Comparison of ENCODE assay signal across 15 cellular contexts in genomic region chrX:47648376-47648775, GRCh38. TPM values are rescaled to one million over a fixed set of nuclear protein-coding genes. Genes with fewer than 3 reads are reported as not detected.
DNase-seq lines count a peak whose midpoint lies in the region; ATAC-seq, FAIRE-seq and TF ChIP-seq lines count a peak whose summit lies in the region.
"Had no signal": no experiment of that assay in that cellular context is flagged by ENCODE, and none has a peak within 500 bp of the region (broad histone marks: within the 10 kb centered on the region; RNA-seq: fewer than 3 reads in every experiment).

No MANE protein-coding gene starts in this region.

- FAIRE-seq in GM12878 (lab: Jason Lieb, UNC): no peak
- no peak for FAIRE-seq in GM12891 (lab: Jason Lieb, UNC)
- FAIRE-seq: endometrium, H54 had no signal

- H3K36me3 ChIP-seq in SK-N-SH (replicated peaks in 1 of 2; ENCODE audit: control insufficient read depth in 1 of 2, insufficient read depth in 2 of 2, low read length in 1 of 2): peaks cover under 1 to 4% of the 10 kb centered on the region in 2 experiments
- H3K36me3 ChIP-seq in Karpas-422 (ENCODE audit: insufficient read depth, low read length): peaks cover 4% of the 10 kb centered on the region; the same call in 1 of the 2 replicates
- no peaks in the 10 kb centered on the region; a peak in 1 of 4 replicates for H3K36me3 ChIP-seq in GM12878 (ENCODE audit: control insufficient read depth in 2 of 2, insufficient read depth in 2 of 2, low read length in 1 of 2)

- POLR2A ChIA-PET in SK-N-SH (lab: Yijun Ruan, JAX): no interaction called here
- POLR2A ChIA-PET in GM12878 (lab: Charles Lee): interaction anchor here (0.7 to 3.0 kb wide), 6 partner anchors 9 to 1087 kb away, joined by 3 to 9 read pairs (median 4); no protein-coding TSS in a partner anchor

- TF ChIP-seq EP300 in SK-N-SH (IDR thresholded peaks at IDR 0.05; ENCODE audit: borderline replicate concordance in 1 of 2, low read depth in 1 of 2, low read length in 1 of 2) (no peak), GM12878 (IDR thresholded peaks at IDR 0.05; ENCODE audit: borderline replicate concordance in 1 of 2, control insufficient read depth in 1 of 2, low read depth in 2 of 2, low read length in 2 of 2) (no peak)

- H3K4me3 ChIP-seq in SK-N-SH (ENCODE audit: low read depth in 2 of 2, low read length in 1 of 2) (no peak overlapping the region), Karpas-422 (ENCODE audit: low read length) (peak overlapping the region; percentile 69; the same call in 1 of the 2 replicates), GM12878 (peak overlapping the region; percentile 64)
- H3K4me3 ChIP-seq: mucosa of descending colon had no signal

- H3K27ac ChIP-seq in SK-N-SH (ENCODE audit: low read depth in 2 of 2, low read length in 1 of 2) (no peak overlapping the region), Karpas-422 (ENCODE audit: low read length) (no peak overlapping the region), GM12878 (ENCODE audit: control insufficient read depth, insufficient read depth) (peak overlapping the region; percentile 73; the same call in 1 of the 2 replicates)
- H3K27ac ChIP-seq: RWPE1 had no signal

- peaks cover 4 to 8% of the 10 kb centered on the region in 2 experiments; a peak in 1 of 4 replicates for H3K4me1 ChIP-seq in SK-N-SH (ENCODE audit: control insufficient read depth in 1 of 2, insufficient read depth in 2 of 2, low read depth in 1 of 2, low read length in 1 of 2)
- H3K4me1 ChIP-seq in Karpas-422 (ENCODE audit: low read length): peaks cover 25% of the 10 kb centered on the region
- peaks cover 2% of the 10 kb centered on the region; the same call in 1 of the 2 replicates for H3K4me1 ChIP-seq in GM12878 (ENCODE audit: control insufficient read depth, insufficient read depth, low read length)

- H3K9me3 ChIP-seq in SK-N-SH: no peaks in the 10 kb centered on the region
- no peaks in the 10 kb centered on the region for H3K9me3 ChIP-seq in Karpas-422 (ENCODE audit: low read length)
- no peaks in the 10 kb centered on the region; the same call in 2 of the 3 replicates for H3K9me3 ChIP-seq in GM12878 (replicated peaks; ENCODE audit: control insufficient read depth, insufficient read depth, low read length)
- H3K9me3 ChIP-seq: mucosa of descending colon, spleen had no signal

- H3K4me2 ChIP-seq in SK-N-SH: peak overlapping the region; percentile 63; the same call in 1 of the 2 replicates
- peak overlapping the region; percentile 78 for H3K4me2 ChIP-seq in Karpas-422 (ENCODE audit: low read depth, low read length, poor library complexity, severe bottlenecking)
- peak overlapping the region; percentile 68; the same call in 1 of the 2 replicates for H3K4me2 ChIP-seq in GM12878 (ENCODE audit: control insufficient read depth, insufficient read depth)

- no peak for TF ChIP-seq CTCF in SK-N-SH (IDR thresholded peaks at IDR 0.05)
- no peak for TF ChIP-seq CTCF in GM12878 (IDR thresholded peaks at IDR 0.05 in 2 of 3, conservative IDR thresholded peaks at IDR 0.05 in 1 of 3; ENCODE audit: control insufficient read depth in 2 of 3, extremely low read depth in 1 of 3, insufficient read depth in 1 of 3, low read depth in 3 of 3, low read length in 3 of 3)
- no peak for TF ChIP-seq CTCF in neural crest cell (conservative IDR thresholded peaks at IDR 0.05)

- peaks cover 46% of the 10 kb centered on the region for H3K4me1 Mint-ChIP-seq in neural crest cell

- SMC1A ChIA-PET in GM12878 (lab: Charles Lee; ENCODE audit: uncharacterized antibody, unreplicated experiment): interaction anchor here (0.6 to 1.9 kb wide), 5 partner anchors 11 to 164 kb away, joined by 3 to 5 read pairs (median 4); no protein-coding TSS in a partner anchor

- WGBS in SK-N-SH (ENCODE audit: low lambda C conversion rate): 72% methylated on average over 2 of the region's 2 CpGs
- 54% methylated on average over 2 of the region's 2 CpGs for WGBS in GM12878 (ENCODE audit: insufficient coverage, insufficient replicate concordance, low lambda C conversion rate, missing lambda C conversion rate)

- no peaks in the 10 kb centered on the region for H3K27me3 Mint-ChIP-seq in neural crest cell (ENCODE audit: low read depth)

- peak overlapping the region; percentile 91 for H3K4me3 Mint-ChIP-seq in neural crest cell

- intact Hi-C loops in GM12878 (cut with micrococcal nuclease; ENCODE audit: unreplicated experiment): no loop called here

- no peak overlapping the region for H3K27ac Mint-ChIP-seq in neural crest cell (ENCODE audit: unreplicated experiment)

- ATAC-seq in SK-N-SH treated with all-trans-retinoic acid at 6 μM for 48 hours: no peak
- ATAC-seq in GM12878: no peak
- ATAC-seq: mucosa of descending colon had no signal

- H2AFZ ChIP-seq in SK-N-SH (ENCODE audit: low read depth) (no peak overlapping the region), Karpas-422 (ENCODE audit: low read length) (no peak overlapping the region), GM12878 (ENCODE audit: control insufficient read depth, low read depth, low read length) (no peak overlapping the region)

- TF ChIP-seq RAD21 in SK-N-SH (IDR thresholded peaks at IDR 0.05; ENCODE audit: low read length): no peak
- no peak for TF ChIP-seq RAD21 in GM12878 (IDR thresholded peaks at IDR 0.05; ENCODE audit: insufficient read depth, low read depth, low read length)

- H3F3A ChIP-seq in SK-N-SH (replicated peaks; ENCODE audit: insufficient read depth): no peaks in the 10 kb centered on the region

- RAD21 ChIA-PET in GM12878 (lab: Charles Lee; ENCODE audit: unreplicated experiment): interaction anchor here (1.1 to 2.3 kb wide), 4 partner anchors 15 to 143 kb away, joined by 4 to 10 read pairs (median 4); no protein-coding TSS in a partner anchor

- H3K9me2 ChIP-seq in SK-N-SH (no peaks in the 10 kb centered on the region), Karpas-422 (replicated peaks; ENCODE audit: insufficient read depth, low read length) (no peaks in the 10 kb centered on the region)

- in situ Hi-C loops in GM12878 (cut with MboI): loop anchor here (10.0 kb wide), 2 partner anchors 84 to 434 kb away; partner anchors contain the start of genes ARAF and CDK16

- CTCF ChIA-PET in SK-N-SH (lab: Yijun Ruan, JAX): no interaction called here
- CTCF ChIA-PET in GM12878 (lab: Yijun Ruan, JAX): interaction anchor here (0.8 to 2.9 kb wide), 8 partner anchors 8 to 184 kb away, joined by 3 to 12 read pairs (median 3); partner anchors contain the start of gene CFP

- H3K9ac ChIP-seq in SK-N-SH (0 out of 2 replicates have a peak overlapping the region, but pooled peaks have one; percentile 21), Karpas-422 (ENCODE audit: low read length) (peak overlapping the region; percentile 74; the same call in 1 of the 2 replicates), GM12878 (ENCODE audit: control insufficient read depth, insufficient read depth, low read length) (no peak overlapping the region; the same call in 1 of the 2 replicates)

- H3K27me3 ChIP-seq in SK-N-SH (ENCODE audit: insufficient read depth) (peaks cover 9% of the 10 kb centered on the region; the same call in 1 of the 2 replicates), Karpas-422 (ENCODE audit: low read length) (no peaks in the 10 kb centered on the region), GM12878 (replicated peaks in 1 of 2; ENCODE audit: control insufficient read depth in 2 of 2, insufficient read depth in 2 of 2, low read length in 1 of 2) (no peaks in the 10 kb centered on the region)
- H3K27me3 ChIP-seq: spleen had no signal

- TF ChIP-seq POLR2A in GM12878 (IDR thresholded peaks at IDR 0.05; ENCODE audit: low read depth, low read length) (no peak), GM12891 (IDR thresholded peaks at IDR 0.05; ENCODE audit: low read depth, low read length) (no peak)

- H3K9me3 Mint-ChIP-seq in neural crest cell: peaks cover 2% of the 10 kb centered on the region

- DNase-seq in SK-N-SH (no peak), Karpas-422 (no peak), GM12878 (ENCODE audit: low read depth, low spot score) (no peak), neural crest cell (ENCODE audit: low read depth, low spot score) (no peak), GM12891 (ENCODE audit: insufficient read length, low spot score) (no peak), putamen (ENCODE audit: low spot score) (no peak), NAMALWA (ENCODE audit: low spot score) (no peak)
- DNase-seq: aorta, mucosa of descending colon, NCI-H2171 treated with DMSO at 0.1 percent for 48 hours, spleen had no signal

- TSS peak; percentile 39 for BruUV-seq in GM12878 (replicated peaks; lab: Mats Ljungman, UMichigan)

- H3K79me2 ChIP-seq in SK-N-SH (ENCODE audit: insufficient read depth): peaks cover 14% of the 10 kb centered on the region; the same call in 1 of the 2 replicates
- H3K79me2 ChIP-seq in Karpas-422 (ENCODE audit: low read length): peaks cover 42% of the 10 kb centered on the region
- H3K79me2 ChIP-seq in GM12878 (ENCODE audit: control insufficient read depth, insufficient read depth, low read length): peaks cover 30% of the 10 kb centered on the region

- H3K36me3 Mint-ChIP-seq in neural crest cell (ENCODE audit: low read depth): peaks cover 14% of the 10 kb centered on the region

- H4K20me1 ChIP-seq in SK-N-SH (ENCODE audit: insufficient read depth): no peaks in the 10 kb centered on the region
- 0 out of 2 replicates have a peak, but pooled peaks cover 4% of the 10 kb centered on the region for H4K20me1 ChIP-seq in Karpas-422 (ENCODE audit: insufficient read depth, low read depth, low read length)
- no peaks in the 10 kb centered on the region for H4K20me1 ChIP-seq in GM12878 (ENCODE audit: control insufficient read depth, insufficient read depth)

RNA-seq across cellular contexts. Expression of gene ELK1, which starts 2.0 kb away (rescaled TPM):
- polyA plus RNA-seq in SK-N-SH (2012; rRNA removed): 14.6 and 17.0 TPM in 2 replicates
- 9.2 and 13.9 TPM in 2 replicates for polyA plus RNA-seq in SK-N-SH (2012; cell fraction: cytosol; rRNA removed)
- 9.0 and 9.3 TPM in 2 replicates for polyA plus RNA-seq in SK-N-SH (2012; cell fraction: nucleus; rRNA removed)
- 24.2 and 27.8 TPM in 2 replicates for total RNA-seq in Karpas-422 (2014; rRNA removed; shearing (Covaris generic); ENCODE audit: low replicate concordance)
- total RNA-seq in GM12878 (2013; cell fraction: nucleolus; rRNA removed): 24.1 and 25.5 TPM in 2 replicates
- total RNA-seq in GM12878 (2014; rRNA removed): 34.2 and 35.8 TPM in 2 replicates
- total RNA-seq in GM12878 (2014; rRNA removed; fragmentation: Illumina TruSeq; extraction: Trizol): 18.1 and 19.9 TPM in 2 replicates
- total RNA-seq in GM12878 (2021): 53.2 and 55.5 TPM in 2 replicates
- polyA plus RNA-seq in GM12878 (2011; ENCODE audit: low read depth): 16.5 TPM
- polyA plus RNA-seq in GM12878 (2011; rRNA removed): 20.2 and 30.0 TPM in 2 replicates
- 39.3 and 42.8 TPM in 2 replicates for polyA plus RNA-seq in GM12878 (2011; cell fraction: cytosol; rRNA removed)
- polyA plus RNA-seq in GM12878 (2011; cell fraction: nucleus; rRNA removed): 40.3 and 45.6 TPM in 2 replicates
- polyA plus RNA-seq in GM12878 (2012): 44.5 and 50.1 TPM in 2 replicates
- polyA plus RNA-seq in GM12878 (2014; fragmentation: Illumina TruSeq; extraction: Trizol): 24.6 and 36.1 TPM in 2 replicates
- 1 to 10 TPM; 4.1 to 6.3 TPM for polyA plus RNA-seq in GM12878 (2014; fragmentation: Nextera tagmentation; extraction: Ambion mirVana)
- polyA plus RNA-seq in GM12878 (2014; rRNA removed): 29.8 and 31.1 TPM in 2 replicates
- polyA plus RNA-seq in GM12878 (2016; fragmentation: Nextera tagmentation; extraction: Ambion mirVana): 10 to 100 TPM; 49.7 to 52.3 TPM
- polyA minus RNA-seq in GM12878 (2011; rRNA and poly(A)+ RNA removed): 21.6 and 29.1 TPM in 2 replicates
- 17.2 and 20.5 TPM in 2 replicates for polyA minus RNA-seq in GM12878 (2011; cell fraction: cytosol; rRNA and poly(A)+ RNA removed)
- 10.4 and 16.8 TPM in 2 replicates for polyA minus RNA-seq in GM12878 (2011; cell fraction: nucleus; rRNA and poly(A)+ RNA removed)
- 24.6 and 27.4 TPM in 2 replicates for total RNA-seq in neural crest cell
- 51.7 TPM for polyA plus RNA-seq in GM12891 (2012; ENCODE audit: low read depth, missing spikeins)

RNA-seq across cellular contexts. Expression of gene UXT, which starts 10.6 kb away (rescaled TPM):
- polyA plus RNA-seq in SK-N-SH (2012; rRNA removed) (169 and 205 TPM in 2 replicates), GM12878 (2011; rRNA removed) (173 and 243 TPM in 2 replicates), GM12878 (2014; fragmentation: Illumina TruSeq; extraction: Trizol) (208 and 233 TPM in 2 replicates), GM12878 (2014; fragmentation: Nextera tagmentation; extraction: Ambion mirVana) (100 to 1,000 TPM; 105 to 204 TPM), GM12878 (2014; rRNA removed) (211 and 224 TPM in 2 replicates), GM12878 (2016; fragmentation: Nextera tagmentation; extraction: Ambion mirVana) (100 to 1,000 TPM; 229 to 245 TPM)
- polyA plus RNA-seq in SK-N-SH (2012; cell fraction: cytosol; rRNA removed): 201 and 204 TPM in 2 replicates
- polyA plus RNA-seq in SK-N-SH (2012; cell fraction: nucleus; rRNA removed): 85.0 and 91.8 TPM in 2 replicates
- total RNA-seq in Karpas-422 (2014; rRNA removed; shearing (Covaris generic); ENCODE audit: low replicate concordance): 191 and 202 TPM in 2 replicates
- 41.1 and 41.9 TPM in 2 replicates for total RNA-seq in GM12878 (2013; cell fraction: nucleolus; rRNA removed)
- total RNA-seq in GM12878 (2014; rRNA removed) (193 and 198 TPM in 2 replicates), GM12878 (2014; rRNA removed; fragmentation: Illumina TruSeq; extraction: Trizol) (151 and 170 TPM in 2 replicates), GM12878 (2021) (129 and 147 TPM in 2 replicates), neural crest cell (93.7 and 95.7 TPM in 2 replicates)
- polyA plus RNA-seq in GM12878 (2011; ENCODE audit: low read depth): 584 TPM
- 172 and 178 TPM in 2 replicates for polyA plus RNA-seq in GM12878 (2011; cell fraction: cytosol; rRNA removed)
- 72.5 and 117 TPM in 2 replicates for polyA plus RNA-seq in GM12878 (2011; cell fraction: nucleus; rRNA removed)
- polyA plus RNA-seq in GM12878 (2012): 267 and 272 TPM in 2 replicates
- 61.1 and 63.5 TPM in 2 replicates for polyA minus RNA-seq in GM12878 (2011; rRNA and poly(A)+ RNA removed)
- 22.7 and 22.9 TPM in 2 replicates for polyA minus RNA-seq in GM12878 (2011; cell fraction: cytosol; rRNA and poly(A)+ RNA removed)
- 32.8 and 39.2 TPM in 2 replicates for polyA minus RNA-seq in GM12878 (2011; cell fraction: nucleus; rRNA and poly(A)+ RNA removed)
- 285 TPM for polyA plus RNA-seq in GM12891 (2012; ENCODE audit: low read depth, missing spikeins)

RNA-seq across cellular contexts. Expression of gene CFP, which starts 18.6 kb away (rescaled TPM):
- 0.03 and 0.19 TPM in 2 replicates for polyA plus RNA-seq in SK-N-SH (2012; rRNA removed)
- polyA plus RNA-seq in SK-N-SH (2012; cell fraction: cytosol; rRNA removed): 0.01 and 0.03 TPM in 2 replicates
- polyA plus RNA-seq in SK-N-SH (2012; cell fraction: nucleus; rRNA removed): 0.89 and 1.1 TPM in 2 replicates
- 0.11 and 0.54 TPM in 2 replicates for total RNA-seq in Karpas-422 (2014; rRNA removed; shearing (Covaris generic); ENCODE audit: low replicate concordance)
- 13.9 and 14.4 TPM in 2 replicates for total RNA-seq in GM12878 (2013; cell fraction: nucleolus; rRNA removed)
- 8.3 and 10.1 TPM in 2 replicates for total RNA-seq in GM12878 (2014; rRNA removed)
- total RNA-seq in GM12878 (2014; rRNA removed; fragmentation: Illumina TruSeq; extraction: Trizol): 3.5 and 3.7 TPM in 2 replicates
- total RNA-seq in GM12878 (2021): 4.9 and 7.2 TPM in 2 replicates
- polyA plus RNA-seq in GM12878 (2011; ENCODE audit: low read depth): 13.4 TPM
- 0.42 and 1.1 TPM in 2 replicates for polyA plus RNA-seq in GM12878 (2011; rRNA removed)
- polyA plus RNA-seq in GM12878 (2011; cell fraction: cytosol; rRNA removed): 1.2 and 1.9 TPM in 2 replicates
- 3.3 and 4.9 TPM in 2 replicates for polyA plus RNA-seq in GM12878 (2011; cell fraction: nucleus; rRNA removed)
- 14.6 and 21.8 TPM in 2 replicates for polyA plus RNA-seq in GM12878 (2012)
- 0.36 and 2.4 TPM in 2 replicates for polyA plus RNA-seq in GM12878 (2014; fragmentation: Illumina TruSeq; extraction: Trizol)
- polyA plus RNA-seq in GM12878 (2014; fragmentation: Nextera tagmentation; extraction: Ambion mirVana): 1 to 10 TPM in 1 of 2 experiments, under 1 TPM in 1; 0.72 to 2.8 TPM
- 6.5 and 8.7 TPM in 2 replicates for polyA plus RNA-seq in GM12878 (2014; rRNA removed)
- 1 to 10 TPM; 1.9 to 2.9 TPM for polyA plus RNA-seq in GM12878 (2016; fragmentation: Nextera tagmentation; extraction: Ambion mirVana)
- 1.1 and 1.5 TPM in 2 replicates for polyA minus RNA-seq in GM12878 (2011; rRNA and poly(A)+ RNA removed)
- 0.31 and 1.5 TPM in 2 replicates for polyA minus RNA-seq in GM12878 (2011; cell fraction: cytosol; rRNA and poly(A)+ RNA removed)
- polyA minus RNA-seq in GM12878 (2011; cell fraction: nucleus; rRNA and poly(A)+ RNA removed): 0.97 and 2.2 TPM in 2 replicates
- total RNA-seq in neural crest cell: 1.6 and 1.7 TPM in 2 replicates
- polyA plus RNA-seq in GM12891 (2012; ENCODE audit: low read depth, missing spikeins): 38.2 TPM

RNA-seq across cellular contexts. Expression of gene SYN1, which starts 28.7 kb away (rescaled TPM):
- polyA plus RNA-seq in SK-N-SH (2012; rRNA removed) (0.02 and 0.08 TPM in 2 replicates), GM12878 (2011; rRNA removed) (0.27 and 0.30 TPM in 2 replicates), GM12878 (2014; fragmentation: Illumina TruSeq; extraction: Trizol) (0.16 and 1.5 TPM in 2 replicates), GM12878 (2014; fragmentation: Nextera tagmentation; extraction: Ambion mirVana) (under 1 TPM in 1 of 2 experiments, not detected in 1; 0.09 TPM), GM12878 (2014; rRNA removed) (not detected in 2 replicates), GM12878 (2016; fragmentation: Nextera tagmentation; extraction: Ambion mirVana) (under 1 TPM; 0.09 to 0.57 TPM)
- polyA plus RNA-seq in SK-N-SH (2012; cell fraction: cytosol; rRNA removed): 0.10 and 0.14 TPM in 2 replicates
- polyA plus RNA-seq in SK-N-SH (2012; cell fraction: nucleus; rRNA removed): 0.05 and 0.12 TPM in 2 replicates
- not detected in 2 replicates for total RNA-seq in Karpas-422 (2014; rRNA removed; shearing (Covaris generic); ENCODE audit: low replicate concordance)
- total RNA-seq in GM12878 (2013; cell fraction: nucleolus; rRNA removed): 0.31 and 2.1 TPM in 2 replicates
- total RNA-seq in GM12878 (2014; rRNA removed) (0.05 and 0.11 TPM in 2 replicates), GM12878 (2014; rRNA removed; fragmentation: Illumina TruSeq; extraction: Trizol) (not detected in 2 replicates), GM12878 (2021) (0.21 and 0.43 TPM in 2 replicates), neural crest cell (4.5 and 4.9 TPM in 2 replicates)
- polyA plus RNA-seq in GM12878 (2011; ENCODE audit: low read depth): 1.6 TPM
- polyA plus RNA-seq in GM12878 (2011; cell fraction: cytosol; rRNA removed): 0.18 and 0.43 TPM in 2 replicates
- polyA plus RNA-seq in GM12878 (2011; cell fraction: nucleus; rRNA removed): 0.13 and 0.19 TPM in 2 replicates
- 1.2 and 1.3 TPM in 2 replicates for polyA plus RNA-seq in GM12878 (2012)
- polyA minus RNA-seq in GM12878 (2011; rRNA and poly(A)+ RNA removed): 0.37 and 0.57 TPM in 2 replicates
- polyA minus RNA-seq in GM12878 (2011; cell fraction: cytosol; rRNA and poly(A)+ RNA removed): not detected in 2 replicates
- 0.12 and 0.29 TPM in 2 replicates for polyA minus RNA-seq in GM12878 (2011; cell fraction: nucleus; rRNA and poly(A)+ RNA removed)
- polyA plus RNA-seq in GM12891 (2012; ENCODE audit: low read depth, missing spikeins): 1.1 TPM

Comparison
In these comparisons a context has a peak if more than half of its experiments do, and no peak if none do; other contexts are left out.
1. H3K4me3 ChIP-seq: peak in Karpas-422 (single experiment) and GM12878 (single experiment); none in SK-N-SH (0 of 2).
2. Peak in every context shown above with its lines, with median percentiles within 50 percentile points of each other: H3K4me2 ChIP-seq.